Comparison of ENCODE assay signal across 8 cellular contexts in genomic region chr10:118045842-118046490, GRCh38. TPM values are rescaled to one million over a fixed set of nuclear protein-coding genes. Genes with fewer than 3 reads are reported as not detected.
DNase-seq lines count a peak whose midpoint lies in the region; ATAC-seq and TF ChIP-seq lines count a peak whose summit lies in the region.

No MANE protein-coding gene starts in this region.

- H3K4me2 ChIP-seq in smooth muscle cell = peak overlapping the region; percentile 95

- H3K36me3 ChIP-seq in smooth muscle cell (ENCODE audit: low read depth) = no peaks in the 10 kb centered on the region

- peaks cover 26% of the 10 kb centered on the region for H3K4me1 ChIP-seq in smooth muscle cell (ENCODE audit: low read depth)

- no peaks in the 10 kb centered on the region for H4K20me1 ChIP-seq in smooth muscle cell (ENCODE audit: low read depth)

- ATAC-seq in GM21619 (IDR thresholded peaks at IDR 0.05; ENCODE audit: unreplicated experiment) = peak; percentile 17

- peak overlapping the region; percentile 82 for H2AFZ ChIP-seq in smooth muscle cell (ENCODE audit: low read depth)

- WGBS in smooth muscle cell (ENCODE audit: low lambda C conversion rate) = 4% methylated on average over 24 of the region's 24 CpGs

- DNase-seq in DMS79 (lab: John Stamatoyannopoulos, UW) = peak; percentile 2
- peak; percentile 40 for DNase-seq in T1000 (lab: John Stamatoyannopoulos, UW)
- peak in 42 of 61 donors; percentile 5 to 71 (median 40) for DNase-seq in caudate nucleus (lab: John Stamatoyannopoulos, UW)
- DNase-seq in islet precursor cell = peak; percentile 68
- no peak for DNase-seq in smooth muscle cell (lab: John Stamatoyannopoulos, UW; ENCODE audit: unreplicated experiment)
- no peak for DNase-seq in GM19240 (ENCODE audit: insufficient read length, low spot score)

- peaks cover 54% of the 10 kb centered on the region for H3K79me2 ChIP-seq in smooth muscle cell (ENCODE audit: low read depth)

- no peaks in the 10 kb centered on the region for H3K27me3 ChIP-seq in smooth muscle cell (ENCODE audit: low read depth)

- peak overlapping the region; percentile 49 to 94 (median 73) for H3K27ac Mint-ChIP-seq in IgD-negative memory B cell

- no peak for TF ChIP-seq CTCF in smooth muscle cell (IDR thresholded peaks at IDR 0.05; ENCODE audit: borderline replicate concordance, insufficient read depth, poor library complexity, severe bottlenecking)

- H3K4me1 Mint-ChIP-seq in IgD-negative memory B cell = peaks cover 23 to 28% (median 26%) of the 10 kb centered on the region in 3 donors

- H3K9ac ChIP-seq in smooth muscle cell (ENCODE audit: low read depth) = peak overlapping the region; percentile 78

- H3K4me3 ChIP-seq in smooth muscle cell = peak overlapping the region; percentile 78

- no peaks in the 10 kb centered on the region for H3K9me3 Mint-ChIP-seq in IgD-negative memory B cell

- H3K36me3 Mint-ChIP-seq in IgD-negative memory B cell = no peaks in the 10 kb centered on the region

- H3F3A ChIP-seq in smooth muscle cell (ENCODE audit: low read depth) = no peaks in the 10 kb centered on the region

- H3K4me3 Mint-ChIP-seq in IgD-negative memory B cell = peak overlapping the region; percentile 88 to 96 (median 91)

- H3K27ac ChIP-seq in caudate nucleus (ENCODE audit: low read depth, low read length) = peak overlapping the region; percentile 83
- H3K27ac ChIP-seq in smooth muscle cell (ENCODE audit: low read depth) = peak overlapping the region; percentile 73

- H3K9me3 ChIP-seq in smooth muscle cell (replicated peaks; ENCODE audit: low read depth) = no peaks in the 10 kb centered on the region

- no peaks in the 10 kb centered on the region for H3K27me3 Mint-ChIP-seq in IgD-negative memory B cell

RNA-seq across cellular contexts. Expression of gene RAB11FIP2, which starts 0.8 kb away (rescaled TPM):
- polyA plus RNA-seq in IgD-negative memory B cell (14.3 TPM), smooth muscle cell (9.0 and 9.1 TPM in 2 replicates)
- 24.5 and 41.2 TPM in 2 replicates for total RNA-seq in smooth muscle cell

Comparison
In these comparisons a context has a peak if more than half of its experiments do, and no peak if none do; other contexts are left out.
1. DNase-seq: peak in DMS79 (single experiment), T1000 (single experiment), caudate nucleus (42 of 61) and islet precursor cell (single experiment); none in smooth muscle cell (single experiment) and GM19240 (single experiment).